ENCODE assay signal across 11 cellular contexts in the genomic region with DNA sequence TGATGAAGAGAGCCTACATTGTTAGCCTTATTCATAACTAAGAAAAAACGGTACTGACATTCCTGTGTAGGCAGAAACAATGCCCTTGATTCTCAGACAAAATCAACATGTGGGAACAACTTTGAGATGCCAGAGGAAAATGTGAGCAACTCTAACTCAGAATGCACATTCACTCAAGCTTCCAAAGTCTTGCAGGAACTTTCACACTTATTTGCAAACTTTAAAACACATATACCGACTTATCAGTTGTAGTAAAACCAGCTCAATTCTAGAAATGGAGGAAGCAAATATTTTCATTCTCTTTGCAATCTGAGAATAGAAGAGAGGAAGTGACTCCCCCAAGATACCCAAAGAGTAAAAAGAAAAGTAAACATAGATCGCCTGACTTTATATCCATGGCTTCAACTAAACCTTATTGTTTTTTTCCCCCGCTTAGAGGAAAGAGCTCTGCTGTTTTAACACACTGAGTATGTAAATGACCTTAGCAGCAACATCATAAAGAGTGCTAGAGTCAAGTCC.
DNase-seq lines count a peak whose midpoint lies in the region; ATAC-seq and TF ChIP-seq lines count a peak whose summit lies in the region.
"Had no signal": no experiment of that assay in that cellular context is flagged by ENCODE, and none has a peak within 500 bp of the region (broad histone marks: within the 10 kb centered on the region; RNA-seq: fewer than 3 reads in every experiment).

No MANE protein-coding gene starts in this region.

- 41 to 48% methylated on average over 4 of the region's 4 CpGs for WGBS in heart right ventricle, 2 donors

- no peak for TF ChIP-seq CTCF in heart right ventricle (IDR thresholded peaks at IDR 0.05)
- no peak for TF ChIP-seq CTCF in fibroblast of the aortic adventitia (IDR thresholded peaks at IDR 0.05; ENCODE audit: insufficient read depth, low read length)
- TF ChIP-seq CTCF in thoracic aorta (IDR thresholded peaks at IDR 0.05) = no peak

- H3K27ac ChIP-seq in heart right ventricle (peak overlapping the region in 3 of 10 donors; percentile 6 to 32 (median 16)), thoracic aorta (peak overlapping the region; percentile 1 to 50)
- H3K27ac ChIP-seq: RWPE1 had no signal

- peaks cover 0 to 5% (median 0%) of the 10 kb centered on the region in 11 donors for H3K9me3 ChIP-seq in heart right ventricle
- H3K9me3 ChIP-seq in thoracic aorta = no peaks in the 10 kb centered on the region

- ATAC-seq in heart right ventricle (peak in 5 of 8 donors; percentile 22 to 70 (median 57)), left ventricle myocardium superior (no peak), thoracic aorta (ENCODE audit: insufficient number of reproducible peaks, low FRiP score, low read depth) (no peak), GM18517 (IDR thresholded peaks at IDR 0.05; ENCODE audit: unreplicated experiment) (no peak)
- ATAC-seq: activated CD4-positive, CD25-positive, alpha-beta regulatory T cell treated with anti-CD3 and anti-CD28 coated beads, Interleukin-2, amount 50 U/mL, for 24 hours had no signal

- H3K4me1 ChIP-seq in heart right ventricle (peaks cover 0 to 46% (median 20%) of the 10 kb centered on the region in 9 donors), thoracic aorta (ENCODE audit: control insufficient read depth in 1 of 2, low read depth in 2 of 2) (peaks cover 29% of the 10 kb centered on the region in 2 donors)

- in situ Hi-C loops in SK-MEL-5 (cut with HindIII; ENCODE audit: low pct_unique_long_range_greater_than_20kb, low sequenced_read_pairs) = no loop called here

- DNase-seq in heart right ventricle (no peak), left ventricle myocardium superior (no peak), SK-MEL-5 (ENCODE audit: low read depth, low spot score) (peak; percentile 58), fibroblast of the aortic adventitia (ENCODE audit: low read depth) (peak; percentile 88), thoracic aorta (ENCODE audit: low spot score) (no peak), head of caudate nucleus (no peak)
- no peak for DNase-seq in stimulated activated CD4-positive, alpha-beta T cell treated with anti-CD3 and anti-CD28 coated beads, Interleukin-4, amount 100 ng/mL, for 1 hour
- DNase-seq: ACHN had no signal

- H3K4me3 ChIP-seq in heart right ventricle = no peak overlapping the region
- H3K4me3 ChIP-seq in fibroblast of the aortic adventitia (ENCODE audit: low read depth, low read length) = no peak overlapping the region
- peak overlapping the region; percentile 47 for H3K4me3 ChIP-seq in thoracic aorta

- H3K36me3 ChIP-seq in heart right ventricle (peaks cover 0 to 7% (median 0%) of the 10 kb centered on the region in 9 donors), thoracic aorta (no peaks in the 10 kb centered on the region)

- H3K27me3 ChIP-seq in heart right ventricle = no peaks in the 10 kb centered on the region
- no peaks in the 10 kb centered on the region for H3K27me3 ChIP-seq in thoracic aorta (replicated peaks; ENCODE audit: insufficient read depth)

- intact Hi-C loops in heart right ventricle (cut with DNase I) (no loop called here), left ventricle myocardium superior (cut with micrococcal nuclease) (no loop called here), head of caudate nucleus (cut with DNase I) (no loop called here)

Comparison
In these comparisons a context has a peak if more than half of its experiments do, and no peak if none do; other contexts are left out.
1. ATAC-seq: peak in heart right ventricle (5 of 8); none in left ventricle myocardium superior (single experiment), thoracic aorta (single experiment) and GM18517 (single experiment).
2. DNase-seq: peak in SK-MEL-5 (single experiment) and fibroblast of the aortic adventitia (single experiment); none in heart right ventricle (0 of 2), left ventricle myocardium superior (single experiment), thoracic aorta (single experiment), head of caudate nucleus (0 of 42) and stimulated activated CD4-positive, alpha-beta T cell treated with anti-CD3 and anti-CD28 coated beads, Interleukin-4, amount 100 ng/mL, for 1 hour (single experiment).